21 cellular contexts compared by ENCODE assay signal in the genomic region with DNA sequence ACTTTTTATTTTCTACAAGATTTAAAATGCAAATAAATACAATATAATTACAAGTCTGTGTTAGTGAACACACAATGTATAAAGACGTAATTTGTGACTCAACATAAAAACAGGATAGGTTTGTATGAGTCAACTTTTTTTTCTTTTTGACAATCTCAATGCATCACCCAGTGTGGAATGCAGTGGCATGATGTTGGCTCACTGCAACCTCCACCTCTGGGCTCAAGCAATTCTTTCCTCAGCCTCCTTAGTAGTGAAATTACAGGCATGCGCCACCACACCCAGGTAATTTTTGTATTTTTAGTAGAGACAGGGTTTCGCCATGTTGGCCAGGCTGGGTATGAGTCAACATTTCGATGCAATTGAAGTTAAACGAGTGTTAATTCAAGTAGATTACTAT. TPM values are rescaled to one million over a fixed set of nuclear protein-coding genes. Genes with fewer than 3 reads are reported as not detected.
DNase-seq lines count a peak whose midpoint lies in the region; ATAC-seq and TF ChIP-seq lines count a peak whose summit lies in the region.
"Had no signal": no experiment of that assay in that cellular context is flagged by ENCODE, and none has a peak within 500 bp of the region (broad histone marks: within the 10 kb centered on the region; RNA-seq: fewer than 3 reads in every experiment).

No MANE protein-coding gene starts in this region.

- no peaks in the 10 kb centered on the region for H3K36me3 ChIP-seq in IMR-90 (ENCODE audit: control insufficient read depth, insufficient read depth, low read length)
- H3K36me3 ChIP-seq in left ventricle myocardium inferior, result no peaks in the 10 kb centered on the region
- H3K36me3 ChIP-seq: left lung, pancreas, transverse colon had no signal

- no peaks in the 10 kb centered on the region for H3K4me1 Mint-ChIP-seq in stimulated activated naive CD8-positive, alpha-beta T cell treated with anti-CD3 and anti-CD28 coated beads, Interleukin-15, amount 100 ng/mL, for 72 hours
- H3K4me1 Mint-ChIP-seq: activated naive CD8-positive, alpha-beta T cell treated with anti-CD3 and anti-CD28 coated beads, Interleukin-2, amount 10 ng/mL, durations not matched to agents 7 days and 5 days; CD4-positive, CD25-positive, alpha-beta regulatory T cell; central memory CD8-positive, alpha-beta T cell had no signal

- H4K91ac ChIP-seq in IMR-90 (ENCODE audit: insufficient read depth, low read depth, low read length), result no peak overlapping the region

- H3K27me3 ChIP-seq in IMR-90 (ENCODE audit: control insufficient read depth, insufficient read depth, low read length), result no peaks in the 10 kb centered on the region
- no peaks in the 10 kb centered on the region for H3K27me3 ChIP-seq in foreskin keratinocyte
- no peaks in the 10 kb centered on the region for H3K27me3 ChIP-seq in left ventricle myocardium inferior (ENCODE audit: low read depth)
- H3K27me3 ChIP-seq: left lung, transverse colon had no signal

- H3K79me1 ChIP-seq in IMR-90 (ENCODE audit: low read depth in 1 of 2, low read length in 2 of 2), result no peaks in the 10 kb centered on the region

- no peak overlapping the region for H2BK5ac ChIP-seq in IMR-90 (ENCODE audit: low read depth, low read length, poor library complexity, severe bottlenecking)

- peaks cover 10 to 14% of the 10 kb centered on the region in 2 donors for H3K9me3 Mint-ChIP-seq in stimulated activated naive CD8-positive, alpha-beta T cell treated with anti-CD3 and anti-CD28 coated beads, Interleukin-15, amount 100 ng/mL, for 72 hours
- H3K9me3 Mint-ChIP-seq: activated naive CD8-positive, alpha-beta T cell treated with anti-CD3 and anti-CD28 coated beads, Interleukin-2, amount 10 ng/mL, durations not matched to agents 7 days and 5 days; central memory CD8-positive, alpha-beta T cell; effector memory CD8-positive, alpha-beta T cell had no signal

- H4K8ac ChIP-seq in IMR-90 (ENCODE audit: low read depth in 2 of 2, low read length in 2 of 2), result no peak overlapping the region

- no peak for TF ChIP-seq RAD21 in IMR-90 (IDR thresholded peaks at IDR 0.05; ENCODE audit: low read length)

- H4K5ac ChIP-seq in IMR-90 (ENCODE audit: low read depth, low read length), result no peak overlapping the region

- ATAC-seq in IMR-90 (ENCODE audit: low read depth) (no peak), foreskin keratinocyte (peak; percentile 99)
- no peak for ATAC-seq in stimulated activated naive CD8-positive, alpha-beta T cell treated with anti-CD3 and anti-CD28 coated beads, Interleukin-15, amount 100 ng/mL, for 72 hours
- ATAC-seq: activated T-cell treated with anti-CD3 and anti-CD28 coated beads, Interleukin-2, amount 50 U/mL, for 4 hours; effector memory CD8-positive, alpha-beta T cell; left lung; pancreas had no signal

- H3K56ac ChIP-seq in IMR-90 (ENCODE audit: extremely low read depth, insufficient read depth, low read length), result no peak overlapping the region

- no peak overlapping the region for H3K4me3 Mint-ChIP-seq in stimulated activated naive CD8-positive, alpha-beta T cell treated with anti-CD3 and anti-CD28 coated beads, Interleukin-15, amount 100 ng/mL, for 72 hours
- H3K4me3 Mint-ChIP-seq: activated naive CD8-positive, alpha-beta T cell treated with anti-CD3 and anti-CD28 coated beads, Interleukin-2, amount 10 ng/mL, durations not matched to agents 7 days and 5 days; activated T-cell treated with anti-CD3 and anti-CD28 coated beads, Interleukin-2, amount 50 U/mL, for 4 hours; CD4-positive, CD25-positive, alpha-beta regulatory T cell; central memory CD8-positive, alpha-beta T cell; effector memory CD8-positive, alpha-beta T cell had no signal

- no TSS peak for BruUV-seq in IMR-90 (replicated peaks; lab: Mats Ljungman, UMichigan)

- no peak overlapping the region for H2BK20ac ChIP-seq in IMR-90 (ENCODE audit: low read depth, low read length)

- no peak overlapping the region for H3K27ac Mint-ChIP-seq in stimulated activated naive CD8-positive, alpha-beta T cell treated with anti-CD3 and anti-CD28 coated beads, Interleukin-15, amount 100 ng/mL, for 72 hours
- H3K27ac Mint-ChIP-seq: activated naive CD8-positive, alpha-beta T cell treated with anti-CD3 and anti-CD28 coated beads, Interleukin-2, amount 10 ng/mL, durations not matched to agents 7 days and 5 days; CD4-positive, CD25-positive, alpha-beta regulatory T cell; effector memory CD8-positive, alpha-beta T cell had no signal

- POLR2A ChIA-PET in IMR-90 (lab: Charles Lee; ENCODE audit: unreplicated experiment), result no interaction called here

- intact Hi-C loops in IMR-90 (cut with micrococcal nuclease), result no loop called here
- intact Hi-C loops in left ventricle myocardium inferior (cut with micrococcal nuclease), result no loop called here

- H3K9me1 ChIP-seq in IMR-90 (ENCODE audit: insufficient read depth, low read length), result no peaks in the 10 kb centered on the region

- no CpG with 5 or more reads among the region's 5 CpGs for WGBS in IMR-90 (ENCODE audit: extremely low coverage in 2 of 2, insufficient read length in 1 of 2), 2 experiments

- H3K27me3 Mint-ChIP-seq in stimulated activated naive CD8-positive, alpha-beta T cell treated with anti-CD3 and anti-CD28 coated beads, Interleukin-15, amount 100 ng/mL, for 72 hours, result peaks cover 50% of the 10 kb centered on the region

- H3K4me1 ChIP-seq in IMR-90 (ENCODE audit: control insufficient read depth, insufficient read depth, low read length) (no peaks in the 10 kb centered on the region), foreskin keratinocyte (peaks cover 23% of the 10 kb centered on the region), left ventricle myocardium inferior (no peaks in the 10 kb centered on the region)
- H3K4me1 ChIP-seq: left lung, pancreas, transverse colon had no signal

- no peak overlapping the region for H3K4ac ChIP-seq in IMR-90 (ENCODE audit: low read depth, low read length)

- TF ChIP-seq POLR2A in IMR-90 (IDR thresholded peaks at IDR 0.05; ENCODE audit: low read depth, low read length), result no peak

- no peak overlapping the region for H2AK5ac ChIP-seq in IMR-90 (ENCODE audit: low read depth, low read length)

- DNase-seq in ACHN (peak; percentile 33), IMR-90 (peak; percentile 4), SW480 (ENCODE audit: low spot score) (peak; percentile 26), foreskin keratinocyte (peak; percentile 92 to 98), dedifferentiated amniotic fluid mesenchymal stem cell (ENCODE audit: extremely low spot score) (no peak), left ventricle myocardium inferior (no peak), GDM1 (lab: John Stamatoyannopoulos, UW) (no peak)
- DNase-seq in stimulated activated naive CD8-positive, alpha-beta T cell treated with anti-CD3 and anti-CD28 coated beads, Interleukin-15, amount 100 ng/mL, for 72 hours, result no peak
- DNase-seq: activated CD4-positive, alpha-beta T cell treated with anti-CD3 and anti-CD28 coated beads, Interleukin-2, amount 50 U/mL, for 48 hours; activated naive CD8-positive, alpha-beta T cell treated with anti-CD3 and anti-CD28 coated beads, Interleukin-2, amount 10 ng/mL, durations not matched to agents 7 days and 5 days; activated T-cell treated with anti-CD3 and anti-CD28 coated beads, Interleukin-2, amount 50 U/mL, for 4 hours; CD4-positive, CD25-positive, alpha-beta regulatory T cell; effector memory CD8-positive, alpha-beta T cell; foreskin melanocyte; Kasumi-1; left lung; NCI-H510A; pancreas; transverse colon had no signal

- no peak overlapping the region for H3K18ac ChIP-seq in IMR-90 (ENCODE audit: low read depth, low read length)

- no peak for TF ChIP-seq CTCF in IMR-90 (conservative IDR thresholded peaks at IDR 0.05; ENCODE audit: low read depth, low read length)
- no peak for TF ChIP-seq CTCF in foreskin keratinocyte (conservative IDR thresholded peaks at IDR 0.05)
- TF ChIP-seq CTCF in left ventricle myocardium inferior (IDR thresholded peaks at IDR 0.05; ENCODE audit: borderline replicate concordance), result no peak

- no peak overlapping the region for H2AK9ac ChIP-seq in IMR-90 (replicated peaks; ENCODE audit: low read depth, low read length, poor library complexity)

- no peak overlapping the region for H2AFZ ChIP-seq in IMR-90 (replicated peaks; ENCODE audit: low read length, poor library complexity)

- no peak overlapping the region for H3K9ac ChIP-seq in IMR-90 (ENCODE audit: low read depth, low read length)

- no peak overlapping the region for H2BK120ac ChIP-seq in IMR-90 (ENCODE audit: low read depth, low read length)

- H4K20me1 ChIP-seq in IMR-90 (ENCODE audit: insufficient read depth, low read length), result no peaks in the 10 kb centered on the region

- H3K14ac ChIP-seq in IMR-90 (replicated peaks; ENCODE audit: low read depth, low read length), result no peak overlapping the region

- H3K4me3 ChIP-seq in IMR-90 (ENCODE audit: insufficient read depth, low read depth, low read length), result no peak overlapping the region
- H3K4me3 ChIP-seq in left ventricle myocardium inferior, result no peak overlapping the region
- H3K4me3 ChIP-seq: left lung, pancreas, transverse colon had no signal

- CTCF ChIA-PET in IMR-90 (lab: Yijun Ruan, JAX), result no interaction called here

- H3K27ac ChIP-seq in IMR-90 (ENCODE audit: insufficient read depth, low read length) (no peak overlapping the region), foreskin keratinocyte (peak overlapping the region; percentile 93), left ventricle myocardium inferior (replicated peaks) (no peak overlapping the region)
- H3K27ac ChIP-seq: left lung, pancreas, transverse colon had no signal

- H3K9me3 ChIP-seq in IMR-90 (ENCODE audit: control insufficient read depth, insufficient read depth, low read length), result no peaks in the 10 kb centered on the region
- H3K9me3 ChIP-seq in left ventricle myocardium inferior (replicated peaks), result peaks cover 8% of the 10 kb centered on the region
- H3K9me3 ChIP-seq: left lung, pancreas had no signal

- in situ Hi-C loops in ACHN (cut with HindIII; ENCODE audit: low pct_ligation_motif_present, low pct_unique_long_range_greater_than_20kb, low sequenced_read_pairs) (no loop called here), IMR-90 (cut with MboI; ENCODE audit: low sequenced_read_pairs) (no loop called here)

- no peak overlapping the region for H3K4me2 ChIP-seq in IMR-90 (ENCODE audit: low read depth, low read length)

- no peak overlapping the region for H2BK15ac ChIP-seq in IMR-90 (ENCODE audit: low read depth, low read length)

- no peak overlapping the region for H3K23ac ChIP-seq in IMR-90 (ENCODE audit: low read depth, low read length)

- dilution Hi-C loops in IMR-90 (cut with HindIII; ENCODE audit: low sequenced_read_pairs, unreplicated experiment), result no loop called here

RNA-seq across cellular contexts. Expression of a gene that starts 5.9 kb away (rescaled TPM):
- total RNA-seq in IMR-90 (2012; rRNA removed) (not detected in 2 replicates), foreskin keratinocyte (3.5 and 5.9 TPM in 2 replicates), left ventricle myocardium inferior (not detected)
- polyA plus RNA-seq in IMR-90 (2012; rRNA removed) (not detected in 2 replicates), foreskin keratinocyte (3.4 and 4.3 TPM in 2 replicates)
- polyA plus RNA-seq in IMR-90 (2012; cell fraction: cytosol; rRNA removed), result not detected in 2 replicates
- polyA plus RNA-seq in IMR-90 (2012; cell fraction: nucleus; rRNA removed; ENCODE audit: low replicate concordance), result not detected in 2 replicates
- total RNA-seq: A673; activated naive CD8-positive, alpha-beta T cell treated with anti-CD3 and anti-CD28 coated beads, Interleukin-2, amount 10 ng/mL, durations not matched to agents 7 days and 5 days; activated T-cell treated with anti-CD3 and anti-CD28 coated beads, Interleukin-2, amount 50 U/mL, for 4 hours; CD4-positive, CD25-positive, alpha-beta regulatory T cell; left lung; pancreas; transverse colon had no signal
- polyA plus RNA-seq: CD4-positive, CD25-positive, alpha-beta regulatory T cell had no signal

RNA-seq across cellular contexts. Expression of a gene that starts 13.1 kb away (rescaled TPM):
- total RNA-seq in IMR-90 (2012; rRNA removed) (not detected in 2 replicates), foreskin keratinocyte (not detected in 2 replicates), left ventricle myocardium inferior (not detected)
- polyA plus RNA-seq in IMR-90 (2012; rRNA removed) (not detected in 2 replicates), foreskin keratinocyte (not detected in 2 replicates)
- polyA plus RNA-seq in IMR-90 (2012; cell fraction: cytosol; rRNA removed), result not detected in 2 replicates
- polyA plus RNA-seq in IMR-90 (2012; cell fraction: nucleus; rRNA removed; ENCODE audit: low replicate concordance), result not detected in 2 replicates
- total RNA-seq: A673; activated naive CD8-positive, alpha-beta T cell treated with anti-CD3 and anti-CD28 coated beads, Interleukin-2, amount 10 ng/mL, durations not matched to agents 7 days and 5 days; activated T-cell treated with anti-CD3 and anti-CD28 coated beads, Interleukin-2, amount 50 U/mL, for 4 hours; CD4-positive, CD25-positive, alpha-beta regulatory T cell; left lung; transverse colon had no signal
- polyA plus RNA-seq: CD4-positive, CD25-positive, alpha-beta regulatory T cell; pancreas had no signal

RNA-seq across cellular contexts. Expression of a gene that starts 28.8 kb away (rescaled TPM):
- total RNA-seq in IMR-90 (2012; rRNA removed) (not detected in 2 replicates), foreskin keratinocyte (0.18 TPM in 1 of 2 replicates, not detected in the other), left ventricle myocardium inferior (not detected)
- polyA plus RNA-seq in IMR-90 (2012; rRNA removed) (not detected in 2 replicates), foreskin keratinocyte (0.21 TPM in 1 of 2 replicates, not detected in the other)
- polyA plus RNA-seq in IMR-90 (2012; cell fraction: cytosol; rRNA removed), result not detected in 2 replicates
- polyA plus RNA-seq in IMR-90 (2012; cell fraction: nucleus; rRNA removed; ENCODE audit: low replicate concordance), result not detected in 2 replicates
- total RNA-seq: A673; activated naive CD8-positive, alpha-beta T cell treated with anti-CD3 and anti-CD28 coated beads, Interleukin-2, amount 10 ng/mL, durations not matched to agents 7 days and 5 days; activated T-cell treated with anti-CD3 and anti-CD28 coated beads, Interleukin-2, amount 50 U/mL, for 4 hours; CD4-positive, CD25-positive, alpha-beta regulatory T cell; left lung; pancreas; transverse colon had no signal
- polyA plus RNA-seq: CD4-positive, CD25-positive, alpha-beta regulatory T cell; pancreas had no signal

RNA-seq across cellular contexts. Expression of a gene that starts 42.9 kb away (rescaled TPM):
- total RNA-seq in IMR-90 (2012; rRNA removed) (not detected in 2 replicates), foreskin keratinocyte (3.5 and 8.1 TPM in 2 replicates), left ventricle myocardium inferior (not detected)
- polyA plus RNA-seq in IMR-90 (2012; rRNA removed) (not detected in 2 replicates), foreskin keratinocyte (4.0 and 11.4 TPM in 2 replicates)
- polyA plus RNA-seq in IMR-90 (2012; cell fraction: cytosol; rRNA removed), result not detected in 2 replicates
- not detected in 2 replicates for polyA plus RNA-seq in IMR-90 (2012; cell fraction: nucleus; rRNA removed; ENCODE audit: low replicate concordance)
- total RNA-seq: A673; activated naive CD8-positive, alpha-beta T cell treated with anti-CD3 and anti-CD28 coated beads, Interleukin-2, amount 10 ng/mL, durations not matched to agents 7 days and 5 days; activated T-cell treated with anti-CD3 and anti-CD28 coated beads, Interleukin-2, amount 50 U/mL, for 4 hours; CD4-positive, CD25-positive, alpha-beta regulatory T cell; left lung; pancreas; transverse colon had no signal
- polyA plus RNA-seq: CD4-positive, CD25-positive, alpha-beta regulatory T cell had no signal

RNA-seq across cellular contexts. Expression of a gene that starts 50.4 kb away (rescaled TPM):
- total RNA-seq in IMR-90 (2012; rRNA removed) (not detected in 2 replicates), foreskin keratinocyte (2.7 and 3.1 TPM in 2 replicates), left ventricle myocardium inferior (not detected)
- polyA plus RNA-seq in IMR-90 (2012; rRNA removed) (not detected in 2 replicates), foreskin keratinocyte (1.4 and 2.9 TPM in 2 replicates)
- polyA plus RNA-seq in IMR-90 (2012; cell fraction: cytosol; rRNA removed), result not detected in 2 replicates
- not detected in 2 replicates for polyA plus RNA-seq in IMR-90 (2012; cell fraction: nucleus; rRNA removed; ENCODE audit: low replicate concordance)
- total RNA-seq: A673; activated naive CD8-positive, alpha-beta T cell treated with anti-CD3 and anti-CD28 coated beads, Interleukin-2, amount 10 ng/mL, durations not matched to agents 7 days and 5 days; activated T-cell treated with anti-CD3 and anti-CD28 coated beads, Interleukin-2, amount 50 U/mL, for 4 hours; CD4-positive, CD25-positive, alpha-beta regulatory T cell; left lung; pancreas; transverse colon had no signal
- polyA plus RNA-seq: CD4-positive, CD25-positive, alpha-beta regulatory T cell; pancreas had no signal

Comparison
In these comparisons a context has a peak if more than half of its experiments do, and no peak if none do; other contexts are left out.
1. DNase-seq: peak in ACHN (single experiment), IMR-90 (single experiment), SW480 (single experiment) and foreskin keratinocyte (2 of 2); none in dedifferentiated amniotic fluid mesenchymal stem cell (single experiment), left ventricle myocardium inferior (single experiment), GDM1 (single experiment) and stimulated activated naive CD8-positive, alpha-beta T cell treated with anti-CD3 and anti-CD28 coated beads, Interleukin-15, amount 100 ng/mL, for 72 hours (0 of 2).